14 cellular contexts compared by ENCODE assay signal in genomic region chr2:234970467-234970866, GRCh38. TPM values are rescaled to one million over a fixed set of nuclear protein-coding genes. Genes with fewer than 3 reads are reported as not detected.
A peak's percentile ranks its signal among the peaks of the same experiment; 100 is the strongest.
DNase-seq lines count a peak whose midpoint lies in the region; ATAC-seq and TF ChIP-seq lines count a peak whose summit lies in the region.
"Had no signal": no experiment of that assay in that cellular context is flagged by ENCODE, and none has a peak within 500 bp of the region (broad histone marks: within the 10 kb centered on the region; RNA-seq: fewer than 3 reads in every experiment).

No MANE protein-coding gene starts in this region.

- peak; percentile 54 for DNase-seq in AG04449 (ENCODE audit: low read depth, low spot score)
- peak; percentile 80 for DNase-seq in mammary epithelial cell
- no peak for DNase-seq in left colon
- no peak for DNase-seq in MM.1S
- no peak for DNase-seq in DMS79 treated with DMSO at 0.1 percent for 48 hours (lab: John Stamatoyannopoulos, UW)
- DNase-seq: NCI-H345, SHP77 had no signal

- H3F3A ChIP-seq in MM.1S (ENCODE audit: insufficient read depth, low read length): no peaks in the 10 kb centered on the region

- H3K4me1 ChIP-seq in HUES48 (ENCODE audit: control insufficient read depth, insufficient read depth, low read length) (peaks cover 46% of the 10 kb centered on the region), mammary epithelial cell (ENCODE audit: insufficient read depth, low read length) (peaks cover 39% of the 10 kb centered on the region), MM.1S (ENCODE audit: low read length) (no peaks in the 10 kb centered on the region)

- dilution Hi-C loops in mammary epithelial cell (cut with HindIII; ENCODE audit: low sequenced_read_pairs): no loop called here

- CTCF ChIA-PET in AG04449 (lab: Yijun Ruan, JAX): interaction anchor here (1.2 kb wide), 1 partner anchor 9 kb away, joined by 3 read pairs; no protein-coding TSS in a partner anchor
- CTCF ChIA-PET in mammary epithelial cell (lab: Charles Lee; ENCODE audit: low non-redundant PET): no interaction called here

- H3K27me3 ChIP-seq in HUES48 (ENCODE audit: control insufficient read depth, insufficient read depth, low read length) (no peaks in the 10 kb centered on the region), mammary epithelial cell (ENCODE audit: insufficient read depth, low read length) (no peaks in the 10 kb centered on the region), MM.1S (replicated peaks; ENCODE audit: insufficient read depth, low read length) (no peaks in the 10 kb centered on the region)

- H3K79me2 ChIP-seq in mammary epithelial cell (ENCODE audit: insufficient read depth, low read length) (peaks cover 95% of the 10 kb centered on the region), MM.1S (ENCODE audit: low read length) (no peaks in the 10 kb centered on the region)

- no peaks in the 10 kb centered on the region for H3K9me2 ChIP-seq in MM.1S (replicated peaks; ENCODE audit: insufficient read depth, low read length)

- H3K27ac ChIP-seq in HUES48 (ENCODE audit: low read depth, low read length): peak overlapping the region; percentile 30
- H3K27ac ChIP-seq in mammary epithelial cell (ENCODE audit: insufficient read depth, low read depth, low read length): peak overlapping the region; percentile 74
- H3K27ac ChIP-seq in MM.1S (ENCODE audit: low read length): no peak overlapping the region
- H3K27ac ChIP-seq: coronary artery, thoracic aorta had no signal

- ATAC-seq in left colon (peak; percentile 54), HG03025 (IDR thresholded peaks at IDR 0.05; ENCODE audit: low FRiP score, unreplicated experiment) (no peak), HG03521 (IDR thresholded peaks at IDR 0.05; ENCODE audit: unreplicated experiment) (no peak)
- ATAC-seq: activated CD4-positive, CD25-positive, alpha-beta regulatory T cell treated with anti-CD3 and anti-CD28 coated beads, Interleukin-2, amount 50 U/mL, for 24 hours; activated T-helper 17 cell treated with anti-CD3 and anti-CD28 coated beads, Interleukin-2, amount 50 U/mL, for 72 hours had no signal

- no peak overlapping the region for H3K4me3 ChIP-seq in AG04449 (ENCODE audit: low read depth, low read length)
- H3K4me3 ChIP-seq in HUES48 (ENCODE audit: low read depth, low read length): no peak overlapping the region
- H3K4me3 ChIP-seq in mammary epithelial cell (replicated peaks in 1 of 3; ENCODE audit: insufficient read depth in 1 of 3, low read depth in 2 of 3, low read length in 3 of 3): no peak overlapping the region
- H3K4me3 ChIP-seq in MM.1S (ENCODE audit: low read length): no peak overlapping the region
- H3K4me3 ChIP-seq: coronary artery, thoracic aorta had no signal

- H4K20me1 ChIP-seq in mammary epithelial cell (ENCODE audit: insufficient read depth, low read length): no peaks in the 10 kb centered on the region
- no peaks in the 10 kb centered on the region for H4K20me1 ChIP-seq in MM.1S (ENCODE audit: insufficient read depth, low read length)

- H3K9ac ChIP-seq in HUES48 (ENCODE audit: low read depth, low read length) (no peak overlapping the region), mammary epithelial cell (ENCODE audit: insufficient read depth, low read length) (no peak overlapping the region), MM.1S (ENCODE audit: low read length) (no peak overlapping the region)

- no peak for TF ChIP-seq CTCF in AG04449 (IDR thresholded peaks at IDR 0.05; ENCODE audit: insufficient read depth, low read length, missing control alignments)
- no peak for TF ChIP-seq CTCF in mammary epithelial cell (conservative IDR thresholded peaks at IDR 0.05 in 1 of 2, IDR thresholded peaks at IDR 0.05 in 1 of 2; ENCODE audit: extremely low read depth in 1 of 2, insufficient read depth in 1 of 2, low read depth in 1 of 2, low read length in 2 of 2)
- TF ChIP-seq CTCF in MM.1S (IDR thresholded peaks at IDR 0.05; ENCODE audit: low read length): no peak

- peaks cover 9% of the 10 kb centered on the region for H3K36me3 ChIP-seq in HUES48 (ENCODE audit: control insufficient read depth, insufficient read depth, low read length)
- peaks cover 2% of the 10 kb centered on the region for H3K36me3 ChIP-seq in mammary epithelial cell (ENCODE audit: insufficient read depth, low read length)
- H3K36me3 ChIP-seq in MM.1S (replicated peaks; ENCODE audit: insufficient read depth, low read length): no peaks in the 10 kb centered on the region
- H3K36me3 ChIP-seq: thoracic aorta had no signal

- 16% methylated on average over 11 of the region's 13 CpGs for WGBS in mammary epithelial cell (ENCODE audit: low coverage, missing lambda C conversion rate)

- H3K9me3 ChIP-seq in HUES48 (ENCODE audit: control insufficient read depth, insufficient read depth, low read length) (no peaks in the 10 kb centered on the region), mammary epithelial cell (replicated peaks; ENCODE audit: insufficient read depth, low read length) (no peaks in the 10 kb centered on the region), MM.1S (replicated peaks; ENCODE audit: insufficient read depth, low read length) (no peaks in the 10 kb centered on the region)
- H3K9me3 ChIP-seq: thoracic aorta had no signal

- H2AFZ ChIP-seq in mammary epithelial cell (ENCODE audit: low read depth, low read length) (no peak overlapping the region), MM.1S (ENCODE audit: low read length) (no peak overlapping the region)

- in situ Hi-C loops in mammary epithelial cell (cut with MboI; ENCODE audit: low sequenced_read_pairs in 2 of 2): no loop called here

- peak overlapping the region; percentile 37 for H3K4me2 ChIP-seq in mammary epithelial cell (ENCODE audit: insufficient read depth, low read depth, low read length)
- no peak overlapping the region for H3K4me2 ChIP-seq in MM.1S (ENCODE audit: low read depth, low read length)

- intact Hi-C loops in mammary epithelial cell (cut with micrococcal nuclease) (no loop called here), left colon (cut with DNase I, micrococcal nuclease) (no loop called here)

- POLR2A ChIA-PET in AG04449 (lab: Yijun Ruan, JAX): interaction anchor here (1.0 kb wide), 1 partner anchor 11 kb away, joined by 4 read pairs; no protein-coding TSS in a partner anchor

- no TSS peak for BruUV-seq in mammary epithelial cell (replicated peaks; lab: Mats Ljungman, UMichigan)

RNA-seq across cellular contexts. Expression of gene SH3BP4, which starts 18.6 kb away (rescaled TPM):
- total RNA-seq in mammary epithelial cell (10 to 100 TPM; 54.6 to 63.0 TPM), left colon (10 to 100 TPM; 26.0 to 41.8 TPM)
- 36.8 TPM for polyA plus RNA-seq in mammary epithelial cell
- polyA minus RNA-seq in mammary epithelial cell: 66.1 TPM
- total RNA-seq: activated T-helper 17 cell treated with anti-CD3 and anti-CD28 coated beads, Interleukin-2, amount 50 U/mL, for 72 hours had no signal

Comparison
In these comparisons a context has a peak if more than half of its experiments do, and no peak if none do; other contexts are left out.
1. DNase-seq: peak in AG04449 (single experiment) and mammary epithelial cell (single experiment); none in left colon (0 of 2), MM.1S (single experiment) and DMS79 treated with DMSO at 0.1 percent for 48 hours (single experiment).